ENCODE assay signal across 1 cellular context in genomic region chr1:16173447-16174260, GRCh38.
A peak's percentile ranks its signal among the peaks of the same experiment; 100 is the strongest.
TF ChIP-seq lines count a peak whose summit lies in the region.

No MANE protein-coding gene starts in this region.

TF ChIP-seq in SK-N-SH, 30 proteins besides CTCF, POLR2A, EP300 and RAD21 (continued from another document):
- TF ChIP-seq REST (IDR thresholded peaks at IDR 0.05; ENCODE audit: low read depth, low read length): no peak
- TF ChIP-seq SMC3 (IDR thresholded peaks at IDR 0.05; ENCODE audit: low read depth, low read length): no peak
- peak; percentile 53; the same call in 1 of the 2 replicates for TF ChIP-seq FOSL2 (IDR thresholded peaks at IDR 0.05; ENCODE audit: borderline replicate concordance, low read depth)
- peak; percentile 92 for TF ChIP-seq TEAD4 (IDR thresholded peaks at IDR 0.05; ENCODE audit: borderline replicate concordance, insufficient read depth)
- no peak for TF ChIP-seq JUND (IDR thresholded peaks at IDR 0.05)
- TF ChIP-seq, protein P1, sequence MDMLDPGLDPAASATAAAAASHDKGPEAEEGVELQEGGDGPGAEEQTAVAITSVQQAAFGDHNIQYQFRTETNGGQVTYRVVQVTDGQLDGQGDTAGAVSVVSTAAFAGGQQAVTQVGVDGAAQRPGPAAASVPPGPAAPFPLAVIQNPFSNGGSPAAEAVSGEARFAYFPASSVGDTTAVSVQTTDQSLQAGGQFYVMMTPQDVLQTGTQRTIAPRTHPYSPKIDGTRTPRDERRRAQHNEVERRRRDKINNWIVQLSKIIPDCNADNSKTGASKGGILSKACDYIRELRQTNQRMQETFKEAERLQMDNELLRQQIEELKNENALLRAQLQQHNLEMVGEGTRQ (IDR thresholded peaks at IDR 0.05; ENCODE audit: borderline replicate concordance, low read depth, low read length): no peak
- peak; percentile 74 for TF ChIP-seq NFIC (IDR thresholded peaks at IDR 0.05; ENCODE audit: borderline replicate concordance)
- TF ChIP-seq MXI1 (IDR thresholded peaks at IDR 0.05; ENCODE audit: low read depth, low read length): no peak
- no peak for TF ChIP-seq GABPA (IDR thresholded peaks at IDR 0.05; ENCODE audit: low read depth)
- TF ChIP-seq SIN3A (IDR thresholded peaks at IDR 0.05; ENCODE audit: borderline replicate concordance, low read depth, low read length): no peak
- no peak for TF ChIP-seq ZBTB33 (IDR thresholded peaks at IDR 0.05; ENCODE audit: borderline replicate concordance, low read depth)
- peak; percentile 58; the same call in 1 of the 2 replicates for TF ChIP-seq TCF12 (IDR thresholded peaks at IDR 0.05)
